Comparison of ENCODE assay signal across 8 cellular contexts in genomic region chr17:15436399-15437369, GRCh38. TPM values are rescaled to one million over a fixed set of nuclear protein-coding genes. Genes with fewer than 3 reads are reported as not detected.
DNase-seq lines count a peak whose midpoint lies in the region; ATAC-seq and TF ChIP-seq lines count a peak whose summit lies in the region.

No MANE protein-coding gene starts in this region.

- no peaks in the 10 kb centered on the region for H3K4me1 ChIP-seq in colonic mucosa

- H3K9me3 ChIP-seq in CD4-positive, alpha-beta T cell (ENCODE audit: control insufficient read depth, low read length): no peaks in the 10 kb centered on the region
- no peaks in the 10 kb centered on the region for H3K9me3 ChIP-seq in colonic mucosa

- H3K27me3 Mint-ChIP-seq in CD4-positive, alpha-beta T cell: no peaks in the 10 kb centered on the region
- no peaks in the 10 kb centered on the region for H3K27me3 Mint-ChIP-seq in type B pancreatic cell

- H3K36me3 Mint-ChIP-seq in CD4-positive, alpha-beta T cell (ENCODE audit: low read depth): peaks cover 52% of the 10 kb centered on the region
- H3K36me3 Mint-ChIP-seq in type B pancreatic cell: peaks cover 26% of the 10 kb centered on the region

- no peak overlapping the region for H3K27ac ChIP-seq in CD4-positive, alpha-beta T cell (ENCODE audit: low read depth, low read length)
- no peak overlapping the region for H3K27ac ChIP-seq in colonic mucosa

- peak overlapping the region in 1 of 2 donors; percentile 7 for H3K9ac ChIP-seq in colonic mucosa (ENCODE audit: low read depth in 2 of 2, low read length in 2 of 2)

- peaks cover 17% of the 10 kb centered on the region for H3K4me1 Mint-ChIP-seq in CD4-positive, alpha-beta T cell (ENCODE audit: low read depth)
- H3K4me1 Mint-ChIP-seq in type B pancreatic cell (ENCODE audit: unreplicated experiment): peaks cover 30% of the 10 kb centered on the region

- H3K27ac Mint-ChIP-seq in CD4-positive, alpha-beta T cell: no peak overlapping the region
- H3K27ac Mint-ChIP-seq in type B pancreatic cell: peak overlapping the region; percentile 51

- WGBS in lower leg skin, 2 donors: 34 to 57% methylated on average over 3 of the region's 3 CpGs

- peak; percentile 37 for ATAC-seq in CD4-positive, alpha-beta T cell (ENCODE audit: poor library complexity)
- no peak for ATAC-seq in activated CD4-positive, CD25-positive, alpha-beta regulatory T cell treated with anti-CD3 and anti-CD28 coated beads, Interleukin-2, amount 50 U/mL, for 24 hours

- H3K4me3 Mint-ChIP-seq in CD4-positive, alpha-beta T cell: no peak overlapping the region
- H3K4me3 Mint-ChIP-seq in type B pancreatic cell: no peak overlapping the region

- no peaks in the 10 kb centered on the region for H3K27me3 ChIP-seq in CD4-positive, alpha-beta T cell (ENCODE audit: control insufficient read depth, insufficient read depth, low read length)
- H3K27me3 ChIP-seq in colonic mucosa: no peaks in the 10 kb centered on the region

- POLR2A ChIA-PET in CD4-positive, alpha-beta T cell (lab: Charles Lee): interaction anchor here (1.1 kb wide), 1 partner anchor 8 kb away, joined by 3 read pairs; no protein-coding TSS in a partner anchor

- H3K36me3 ChIP-seq in colonic mucosa: no peaks in the 10 kb centered on the region

- intact Hi-C loops in CD4-positive, alpha-beta T cell (cut with DNase I, micrococcal nuclease): no loop called here
- intact Hi-C loops in colonic mucosa (cut with DNase I) (no loop called here), lower leg skin (cut with DNase I; ENCODE audit: low total_unique reads) (no loop called here)

- TF ChIP-seq CTCF in CD4-positive, alpha-beta T cell (IDR thresholded peaks at IDR 0.05): peak; percentile 18
- TF ChIP-seq CTCF in colonic mucosa (IDR thresholded peaks at IDR 0.05) (no peak), lower leg skin (IDR thresholded peaks at IDR 0.05) (no peak), type B pancreatic cell (conservative IDR thresholded peaks at IDR 0.05) (peak; percentile 41)

- H3K9me3 Mint-ChIP-seq in CD4-positive, alpha-beta T cell: peaks cover 3% of the 10 kb centered on the region
- H3K9me3 Mint-ChIP-seq in type B pancreatic cell: no peaks in the 10 kb centered on the region

- DNase-seq in CD4-positive, alpha-beta T cell: peak in 4 of 10 experiments; percentile 2 to 16 (median 6)
- DNase-seq in HS-27A (ENCODE audit: low read depth) (peak; percentile 33), SK-MEL-5 (ENCODE audit: low read depth, low spot score) (peak; percentile 46), colonic mucosa (peak; percentile 62), lower leg skin (ENCODE audit: low spot score in 2 of 2) (peak; percentile 51 to 94), type B pancreatic cell (ENCODE audit: extremely low spot score, unreplicated experiment) (no peak), kidney glomerular epithelial cell (lab: John Stamatoyannopoulos, UW) (no peak)

- H3K4me3 ChIP-seq in colonic mucosa: no peak overlapping the region
- H3K4me3 ChIP-seq in lower leg skin (ENCODE audit: low read depth, poor library complexity, severe bottlenecking): no peak overlapping the region

- no peak for TF ChIP-seq POLR2A in lower leg skin (IDR thresholded peaks at IDR 0.05)

- in situ Hi-C loops in SK-MEL-5 (cut with HindIII; ENCODE audit: low pct_unique_long_range_greater_than_20kb, low sequenced_read_pairs): no loop called here

- CTCF ChIA-PET in CD4-positive, alpha-beta T cell (lab: Charles Lee): no interaction called here

RNA-seq across cellular contexts. Expression of gene CDRT4, which starts 30.7 kb away (rescaled TPM):
- total RNA-seq in CD4-positive, alpha-beta T cell: 1 to 10 TPM in 1 of 2 experiments, under 1 TPM in 1; 0.89 to 3.3 TPM
- total RNA-seq in SK-MEL-5 (2014; rRNA removed; shearing (Covaris generic)): 0.77 and 1.6 TPM in 2 replicates
- 2.9 TPM in 1 of 2 replicates, not detected in the other for polyA plus RNA-seq in SK-MEL-5 (2015; cell fraction: cytosol; rRNA removed)
- polyA plus RNA-seq in SK-MEL-5 (2015; cell fraction: nucleus; rRNA removed): 1.7 and 8.6 TPM in 2 replicates
- total RNA-seq in colonic mucosa (1 to 10 TPM; 3.8 to 5.3 TPM), lower leg skin (1 to 10 TPM in 2 of 4 donors, under 1 TPM in 1, not detected in 1; 0.52 to 4.0 (median 3.8) TPM), type B pancreatic cell (ENCODE audit: low replicate concordance) (5.4 and 12.9 TPM in 2 replicates)

Comparison
In these comparisons a context has a peak if more than half of its experiments do, and no peak if none do; other contexts are left out.
1. DNase-seq: peak in HS-27A (single experiment), SK-MEL-5 (single experiment), colonic mucosa (single experiment) and lower leg skin (2 of 2); none in type B pancreatic cell (single experiment) and kidney glomerular epithelial cell (single experiment).
2. CTCF ChIP-seq: peak in CD4-positive, alpha-beta T cell (single experiment) and type B pancreatic cell (single experiment); none in colonic mucosa (single experiment) and lower leg skin (0 of 3).